Comparison of ENCODE assay signal across 9 cellular contexts in genomic region chr3:128950223-128950938, GRCh38. TPM values are rescaled to one million over a fixed set of nuclear protein-coding genes. Genes with fewer than 3 reads are reported as not detected.
DNase-seq lines count a peak whose midpoint lies in the region; ATAC-seq and TF ChIP-seq lines count a peak whose summit lies in the region.
"Had no signal": no experiment of that assay in that cellular context is flagged by ENCODE, and none has a peak within 500 bp of the region (broad histone marks: within the 10 kb centered on the region; RNA-seq: fewer than 3 reads in every experiment).

No MANE protein-coding gene starts in this region.

- no TSS peak for BruUV-seq in Panc1 (replicated peaks; lab: Mats Ljungman, UMichigan)

- ATAC-seq in Panc1, result peak; percentile 89
- peak; percentile 31 for ATAC-seq in stimulated activated memory B cell treated with anti-CD40 and anti-IgM and Interleukin-4, amounts not matched to agents 10 μg/mL and 1 μg/mL and 100 μg/mL, for 72 hours
- ATAC-seq in activated CD4-positive, CD25-positive, alpha-beta regulatory T cell treated with anti-CD3 and anti-CD28 coated beads, Interleukin-2, amount 50 U/mL, for 24 hours, result no peak
- no peak for ATAC-seq in HG02642 (IDR thresholded peaks at IDR 0.05; ENCODE audit: poor library complexity, unreplicated experiment)

- POLR2A ChIA-PET in Panc1 (lab: Charles Lee), result interaction anchor here (0.6 kb wide), 1 partner anchor 197 kb away, joined by 5 read pairs; no protein-coding TSS in a partner anchor

- H3K4me1 ChIP-seq in Panc1 (ENCODE audit: control insufficient read depth, insufficient read depth, low read length), result no peaks in the 10 kb centered on the region

- in situ Hi-C loops in Panc1 (cut with HindIII; ENCODE audit: low pct_unique_long_range_greater_than_20kb, low sequenced_read_pairs), result no loop called here

- CTCF ChIA-PET in Panc1 (lab: Charles Lee), result interaction anchor here (0.6 kb wide), 1 partner anchor 20 kb away, joined by 3 read pairs; no protein-coding TSS in a partner anchor

- no peaks in the 10 kb centered on the region for H3K36me3 Mint-ChIP-seq in stimulated activated memory B cell treated with anti-CD40 and anti-IgM and Interleukin-4, amounts not matched to agents 10 μg/mL and 1 μg/mL and 100 μg/mL, for 72 hours
- H3K36me3 Mint-ChIP-seq: activated naive CD8-positive, alpha-beta T cell treated with anti-CD3 and anti-CD28 coated beads, Interleukin-2, amount 10 ng/mL, durations not matched to agents 7 days and 5 days had no signal

- no peaks in the 10 kb centered on the region for H3K9me3 ChIP-seq in Panc1 (ENCODE audit: control insufficient read depth, insufficient read depth, low read depth, low read length)

- H3K27ac ChIP-seq in Panc1 (ENCODE audit: low read length), result no peak overlapping the region

- H3K27ac Mint-ChIP-seq in stimulated activated memory B cell treated with anti-CD40 and anti-IgM and Interleukin-4, amounts not matched to agents 10 μg/mL and 1 μg/mL and 100 μg/mL, for 72 hours, result no peak overlapping the region
- H3K27ac Mint-ChIP-seq: activated naive CD8-positive, alpha-beta T cell treated with anti-CD3 and anti-CD28 coated beads, Interleukin-2, amount 10 ng/mL, durations not matched to agents 7 days and 5 days had no signal

- intact Hi-C loops in Panc1 (cut with micrococcal nuclease; ENCODE audit: unreplicated experiment), result no loop called here

- DNase-seq in AG08395 (ENCODE audit: low spot score) (peak; percentile 18), GM10266 (ENCODE audit: extremely low spot score) (peak; percentile 50), Panc1 (ENCODE audit: low read depth, low spot score) (no peak), fibroblast of peridontal ligament (ENCODE audit: extremely low read depth) (peak; percentile 9), LoVo (ENCODE audit: low spot score) (no peak)
- DNase-seq: activated naive CD8-positive, alpha-beta T cell treated with anti-CD3 and anti-CD28 coated beads, Interleukin-2, amount 10 ng/mL, durations not matched to agents 7 days and 5 days had no signal

- H3K9me3 Mint-ChIP-seq in stimulated activated memory B cell treated with anti-CD40 and anti-IgM and Interleukin-4, amounts not matched to agents 10 μg/mL and 1 μg/mL and 100 μg/mL, for 72 hours, result no peaks in the 10 kb centered on the region
- H3K9me3 Mint-ChIP-seq: activated naive CD8-positive, alpha-beta T cell treated with anti-CD3 and anti-CD28 coated beads, Interleukin-2, amount 10 ng/mL, durations not matched to agents 7 days and 5 days had no signal

- no peaks in the 10 kb centered on the region for H3K4me1 Mint-ChIP-seq in stimulated activated memory B cell treated with anti-CD40 and anti-IgM and Interleukin-4, amounts not matched to agents 10 μg/mL and 1 μg/mL and 100 μg/mL, for 72 hours
- H3K4me1 Mint-ChIP-seq: activated naive CD8-positive, alpha-beta T cell treated with anti-CD3 and anti-CD28 coated beads, Interleukin-2, amount 10 ng/mL, durations not matched to agents 7 days and 5 days had no signal

- H3K27me3 Mint-ChIP-seq in stimulated activated memory B cell treated with anti-CD40 and anti-IgM and Interleukin-4, amounts not matched to agents 10 μg/mL and 1 μg/mL and 100 μg/mL, for 72 hours, result peaks cover 17% of the 10 kb centered on the region

- H3K36me3 ChIP-seq in Panc1 (ENCODE audit: control insufficient read depth, insufficient read depth, low read length), result no peaks in the 10 kb centered on the region

- no peak overlapping the region for H3K4me3 ChIP-seq in Panc1 (ENCODE audit: low read depth in 2 of 2, low read length in 2 of 2)

- H3K27me3 ChIP-seq in Panc1 (ENCODE audit: control insufficient read depth, insufficient read depth, low read length), result no peaks in the 10 kb centered on the region

- peak; percentile 28 for TF ChIP-seq CTCF in GM10266 (IDR thresholded peaks at IDR 0.05; ENCODE audit: control insufficient read depth, insufficient read depth, low read depth, missing control alignments)
- TF ChIP-seq CTCF in Panc1 (IDR thresholded peaks at IDR 0.05), result no peak

- no peak overlapping the region for H3K4me3 Mint-ChIP-seq in stimulated activated memory B cell treated with anti-CD40 and anti-IgM and Interleukin-4, amounts not matched to agents 10 μg/mL and 1 μg/mL and 100 μg/mL, for 72 hours
- H3K4me3 Mint-ChIP-seq: activated naive CD8-positive, alpha-beta T cell treated with anti-CD3 and anti-CD28 coated beads, Interleukin-2, amount 10 ng/mL, durations not matched to agents 7 days and 5 days had no signal

RNA-seq across cellular contexts. Expression of gene CFAP92, which starts 43.5 kb away (rescaled TPM):
- total RNA-seq in Panc1 (2021; ENCODE audit: unreplicated experiment), result 0.18 TPM
- 0.42 TPM for polyA plus RNA-seq in Panc1 (2012; ENCODE audit: insufficient read length)

RNA-seq across cellular contexts. Expression of gene EFCC1, which starts 50.7 kb away (rescaled TPM):
- 0.15 TPM for total RNA-seq in Panc1 (2021; ENCODE audit: unreplicated experiment)
- polyA plus RNA-seq in Panc1 (2012; ENCODE audit: insufficient read length), result 0.13 TPM

Comparison
In these comparisons a context has a peak if more than half of its experiments do, and no peak if none do; other contexts are left out.
1. DNase-seq: peak in AG08395 (single experiment), GM10266 (single experiment) and fibroblast of peridontal ligament (single experiment); none in Panc1 (single experiment) and LoVo (single experiment).
2. ATAC-seq: peak in Panc1 (single experiment) and stimulated activated memory B cell treated with anti-CD40 and anti-IgM and Interleukin-4, amounts not matched to agents 10 μg/mL and 1 μg/mL and 100 μg/mL, for 72 hours (single experiment); none in activated CD4-positive, CD25-positive, alpha-beta regulatory T cell treated with anti-CD3 and anti-CD28 coated beads, Interleukin-2, amount 50 U/mL, for 24 hours (0 of 2) and HG02642 (single experiment).